Comparison of ENCODE assay signal across 1 cellular context in the genomic region with DNA sequence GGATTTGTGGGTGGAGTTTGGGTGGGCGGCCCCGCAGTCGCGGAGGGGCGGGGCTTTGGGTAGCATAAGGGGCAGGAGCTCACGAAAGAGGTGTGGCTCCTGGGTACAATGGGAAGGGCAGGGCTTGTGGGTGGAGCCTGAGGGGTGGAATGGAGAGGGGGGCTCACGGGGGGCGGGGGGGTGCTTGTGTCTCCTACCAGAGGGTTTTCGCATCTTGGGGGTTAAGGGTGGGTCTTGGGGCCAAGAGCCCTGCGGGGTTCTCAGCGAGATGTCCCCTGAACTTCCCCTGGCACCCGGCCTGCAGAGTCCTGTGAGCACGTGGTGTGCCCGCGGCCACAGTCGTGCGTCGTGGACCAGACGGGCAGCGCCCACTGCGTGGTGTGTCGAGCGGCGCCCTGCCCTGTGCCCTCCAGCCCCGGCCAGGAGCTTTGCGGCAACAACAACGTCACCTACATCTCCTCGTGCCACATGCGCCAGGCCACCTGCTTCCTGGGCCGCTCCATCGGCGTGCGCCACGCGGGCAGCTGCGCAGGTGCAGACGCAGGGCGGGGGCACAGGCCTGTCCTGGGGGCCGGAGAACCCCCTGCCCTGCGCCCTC.
TF ChIP-seq lines count a peak whose summit lies in the region.

No MANE protein-coding gene starts in this region.

TF ChIP-seq in H1, 55 proteins besides CTCF, POLR2A, EP300 and RAD21:
- TF ChIP-seq, protein P1, sequence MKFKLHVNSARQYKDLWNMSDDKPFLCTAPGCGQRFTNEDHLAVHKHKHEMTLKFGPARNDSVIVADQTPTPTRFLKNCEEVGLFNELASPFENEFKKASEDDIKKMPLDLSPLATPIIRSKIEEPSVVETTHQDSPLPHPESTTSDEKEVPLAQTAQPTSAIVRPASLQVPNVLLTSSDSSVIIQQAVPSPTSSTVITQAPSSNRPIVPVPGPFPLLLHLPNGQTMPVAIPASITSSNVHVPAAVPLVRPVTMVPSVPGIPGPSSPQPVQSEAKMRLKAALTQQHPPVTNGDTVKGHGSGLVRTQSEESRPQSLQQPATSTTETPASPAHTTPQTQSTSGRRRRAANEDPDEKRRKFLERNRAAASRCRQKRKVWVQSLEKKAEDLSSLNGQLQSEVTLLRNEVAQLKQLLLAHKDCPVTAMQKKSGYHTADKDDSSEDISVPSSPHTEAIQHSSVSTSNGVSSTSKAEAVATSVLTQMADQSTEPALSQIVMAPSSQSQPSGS (IDR thresholded peaks at IDR 0.05; ENCODE audit: low read length): no peak
- peak; percentile 80; the same call in 1 of the 2 replicates for TF ChIP-seq SP1 (IDR thresholded peaks at IDR 0.05; ENCODE audit: low read depth, low read length)
- TF ChIP-seq NRF1 (IDR thresholded peaks at IDR 0.05; ENCODE audit: low read depth, low read length): no peak
- TF ChIP-seq KDM4A (IDR thresholded peaks at IDR 0.05; ENCODE audit: low read depth, low read length, severe bottlenecking): no peak
- no peak for TF ChIP-seq NANOG (IDR thresholded peaks at IDR 0.05; ENCODE audit: insufficient read depth, low read depth, low read length, poor library complexity, severe bottlenecking)
- no peak for TF ChIP-seq RNF2 (IDR thresholded peaks at IDR 0.05; ENCODE audit: borderline replicate concordance, low read depth, low read length, missing control alignments, poor library complexity, severe bottlenecking)
TF ChIP-seq in H1: peak in this region for 1.
